1 cellular context compared by ENCODE assay signal in the genomic region with DNA sequence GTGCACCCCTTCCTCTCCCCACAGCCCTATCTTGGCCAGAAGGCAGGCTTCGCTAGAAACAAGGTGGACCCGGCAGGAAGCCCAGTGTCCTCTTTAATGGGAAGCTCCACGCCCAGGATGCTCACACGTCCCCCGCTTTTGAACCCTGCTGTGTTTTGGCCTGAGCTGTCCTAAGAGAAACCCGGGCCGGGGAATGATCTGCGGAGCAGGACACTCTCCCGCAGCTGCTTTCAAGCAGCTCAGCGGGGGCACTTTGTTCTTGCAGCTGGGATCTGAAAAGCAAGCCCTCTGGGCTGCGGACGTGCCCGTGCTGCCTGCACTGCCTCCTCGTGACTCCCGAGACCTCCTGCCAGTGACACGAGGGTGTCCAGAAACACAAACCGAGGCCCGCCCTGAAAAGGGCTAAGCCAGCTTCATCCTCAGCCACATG.
TF ChIP-seq lines count a peak whose summit lies in the region.

No MANE protein-coding gene starts in this region.

TF ChIP-seq in H1, 55 proteins besides CTCF, POLR2A, EP300 and RAD21 (continued from another document):
- TF ChIP-seq, protein P1, sequence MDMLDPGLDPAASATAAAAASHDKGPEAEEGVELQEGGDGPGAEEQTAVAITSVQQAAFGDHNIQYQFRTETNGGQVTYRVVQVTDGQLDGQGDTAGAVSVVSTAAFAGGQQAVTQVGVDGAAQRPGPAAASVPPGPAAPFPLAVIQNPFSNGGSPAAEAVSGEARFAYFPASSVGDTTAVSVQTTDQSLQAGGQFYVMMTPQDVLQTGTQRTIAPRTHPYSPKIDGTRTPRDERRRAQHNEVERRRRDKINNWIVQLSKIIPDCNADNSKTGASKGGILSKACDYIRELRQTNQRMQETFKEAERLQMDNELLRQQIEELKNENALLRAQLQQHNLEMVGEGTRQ (IDR thresholded peaks at IDR 0.05; ENCODE audit: low read length): no peak
- TF ChIP-seq ASH2L (IDR thresholded peaks at IDR 0.05; ENCODE audit: low read length) (no peak), SP1 (IDR thresholded peaks at IDR 0.05; ENCODE audit: low read depth, low read length) (peak; percentile 69), TBP (IDR thresholded peaks at IDR 0.05; ENCODE audit: low read depth, low read length) (no peak), GTF2F1 (IDR thresholded peaks at IDR 0.05; ENCODE audit: borderline replicate concordance, low read depth, low read length) (no peak), GABPA (IDR thresholded peaks at IDR 0.05; ENCODE audit: borderline replicate concordance, insufficient read depth, low read length) (peak; percentile 47; the same call in 1 of the 2 replicates), JUND (IDR thresholded peaks at IDR 0.05; ENCODE audit: low read length) (no peak), TEAD4 (IDR thresholded peaks at IDR 0.05; ENCODE audit: low read depth, low read length) (peak; percentile 11; the same call in 1 of the 2 replicates), KDM1A (IDR thresholded peaks at IDR 0.05; ENCODE audit: borderline replicate concordance, low read length) (peak; percentile 71; the same call in 1 of the 2 replicates), CREB1 (IDR thresholded peaks at IDR 0.05) (no peak), TCF12 (IDR thresholded peaks at IDR 0.05; ENCODE audit: low read depth, low read length) (peak; percentile 94), YY1 (IDR thresholded peaks at IDR 0.05; ENCODE audit: low read depth, low read length) (peak; percentile 48; the same call in 1 of the 2 replicates), RBBP5 (IDR thresholded peaks at IDR 0.05; ENCODE audit: borderline replicate concordance, low read depth, low read length) (no peak), SUZ12 (IDR thresholded peaks at IDR 0.05; ENCODE audit: low read length) (no peak), SIRT6 (IDR thresholded peaks at IDR 0.05; ENCODE audit: low read length) (no peak), BRCA1 (IDR thresholded peaks at IDR 0.05; ENCODE audit: low read depth, low read length) (no peak), CBX8 (IDR thresholded peaks at IDR 0.05; ENCODE audit: borderline replicate concordance, low read depth, low read length) (no peak), MAFK (IDR thresholded peaks at IDR 0.05; ENCODE audit: low read depth, low read length) (no peak), TAF1 (IDR thresholded peaks at IDR 0.05; ENCODE audit: low read depth, low read length) (no peak), ZNF274 (IDR thresholded peaks at IDR 0.05; ENCODE audit: borderline replicate concordance, extremely low read depth, low read length) (no peak), CEBPB (IDR thresholded peaks at IDR 0.05; ENCODE audit: low read depth, low read length) (no peak), SP4 (IDR thresholded peaks at IDR 0.05; ENCODE audit: low read length) (no peak), SAP30 (IDR thresholded peaks at IDR 0.05; ENCODE audit: insufficient read depth, insufficient replicate concordance, low read length) (no peak), NRF1 (IDR thresholded peaks at IDR 0.05; ENCODE audit: low read depth, low read length) (no peak), BACH1 (IDR thresholded peaks at IDR 0.05; ENCODE audit: low read length) (peak; percentile 28; the same call in 1 of the 2 replicates), PHF8 (conservative IDR thresholded peaks at IDR 0.05; ENCODE audit: low read depth, low read length) (no peak), EZH2 (IDR thresholded peaks at IDR 0.05; ENCODE audit: low read depth, low read length, severe bottlenecking) (no peak), FOSL1 (IDR thresholded peaks at IDR 0.05; ENCODE audit: insufficient read depth, low read depth, low read length) (no peak), SP2 (IDR thresholded peaks at IDR 0.05; ENCODE audit: low read length) (no peak), HDAC6 (IDR thresholded peaks at IDR 0.05; ENCODE audit: low read depth, low read length) (no peak), KDM4A (IDR thresholded peaks at IDR 0.05; ENCODE audit: low read depth, low read length, severe bottlenecking) (no peak), SIX5 (IDR thresholded peaks at IDR 0.05; ENCODE audit: low read depth, low read length) (no peak), KDM5A (IDR thresholded peaks at IDR 0.05; ENCODE audit: low read length) (no peak), TAF7 (optimal IDR thresholded peaks at IDR 0.05; ENCODE audit: borderline replicate concordance, low read depth, low read length) (peak; percentile 43), JUN (IDR thresholded peaks at IDR 0.05; ENCODE audit: low read depth, low read length) (no peak), SIN3A (conservative IDR thresholded peaks at IDR 0.05 in 1 of 2, IDR thresholded peaks at IDR 0.05 in 1 of 2; ENCODE audit: low read depth in 1 of 2, low read length in 2 of 2) (peak in 1 of 2 experiments; percentile 66; a peak in 2 of 4 replicates), CHD2 (IDR thresholded peaks at IDR 0.05; ENCODE audit: low read length) (no peak), EGR1 (IDR thresholded peaks at IDR 0.05; ENCODE audit: borderline replicate concordance, low read depth, low read length) (peak; percentile 66), POLR2AphosphoS5 (IDR thresholded peaks at IDR 0.05; ENCODE audit: low read depth, low read length) (no peak), RNF2 (IDR thresholded peaks at IDR 0.05; ENCODE audit: borderline replicate concordance, low read depth, low read length, missing control alignments, poor library complexity, severe bottlenecking) (no peak), BCL11A (IDR thresholded peaks at IDR 0.05; ENCODE audit: low read depth in 2 of 2, low read length in 2 of 2) (no peak), CHD1 (IDR thresholded peaks at IDR 0.05; ENCODE audit: low read depth, low read length) (no peak), POU5F1 (IDR thresholded peaks at IDR 0.05; ENCODE audit: low read depth, low read length) (0 out of 2 replicates have a peak, but pooled peaks have one; percentile 16), CBX5 (IDR thresholded peaks at IDR 0.05; ENCODE audit: low read depth, low read length) (no peak), NANOG (IDR thresholded peaks at IDR 0.05; ENCODE audit: insufficient read depth, low read depth, low read length, poor library complexity, severe bottlenecking) (peak; percentile 59), RXRA (IDR thresholded peaks at IDR 0.05; ENCODE audit: insufficient read depth, low read depth, low read length) (0 out of 2 replicates have a peak, but pooled peaks have one; percentile 62), RFX5 (IDR thresholded peaks at IDR 0.05; ENCODE audit: borderline replicate concordance, low read depth, low read length) (no peak), CTBP2 (IDR thresholded peaks at IDR 0.05; ENCODE audit: borderline replicate concordance, insufficient read depth, insufficient read length, low read length) (no peak), SRF (IDR thresholded peaks at IDR 0.05; ENCODE audit: low read depth, low read length) (no peak), HDAC2 (IDR thresholded peaks at IDR 0.05; ENCODE audit: borderline replicate concordance in 1 of 2, low read depth in 2 of 2, low read length in 2 of 2) (peak; percentile 53 to 96; a peak in 2 of 4 replicates)
- TF ChIP-seq, protein P2, sequence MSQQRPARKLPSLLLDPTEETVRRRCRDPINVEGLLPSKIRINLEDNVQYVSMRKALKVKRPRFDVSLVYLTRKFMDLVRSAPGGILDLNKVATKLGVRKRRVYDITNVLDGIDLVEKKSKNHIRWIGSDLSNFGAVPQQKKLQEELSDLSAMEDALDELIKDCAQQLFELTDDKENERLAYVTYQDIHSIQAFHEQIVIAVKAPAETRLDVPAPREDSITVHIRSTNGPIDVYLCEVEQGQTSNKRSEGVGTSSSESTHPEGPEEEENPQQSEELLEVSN (IDR thresholded peaks at IDR 0.05): peak; percentile 80
- TF ChIP-seq, protein P3, sequence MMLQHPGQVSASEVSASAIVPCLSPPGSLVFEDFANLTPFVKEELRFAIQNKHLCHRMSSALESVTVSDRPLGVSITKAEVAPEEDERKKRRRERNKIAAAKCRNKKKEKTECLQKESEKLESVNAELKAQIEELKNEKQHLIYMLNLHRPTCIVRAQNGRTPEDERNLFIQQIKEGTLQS (IDR thresholded peaks at IDR 0.05; ENCODE audit: insufficient read depth, low read depth, low read length): no peak
- TF ChIP-seq, protein P4, sequence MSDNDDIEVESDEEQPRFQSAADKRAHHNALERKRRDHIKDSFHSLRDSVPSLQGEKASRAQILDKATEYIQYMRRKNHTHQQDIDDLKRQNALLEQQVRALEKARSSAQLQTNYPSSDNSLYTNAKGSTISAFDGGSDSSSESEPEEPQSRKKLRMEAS (IDR thresholded peaks at IDR 0.05): peak; percentile 94
- TF ChIP-seq, protein P5, sequence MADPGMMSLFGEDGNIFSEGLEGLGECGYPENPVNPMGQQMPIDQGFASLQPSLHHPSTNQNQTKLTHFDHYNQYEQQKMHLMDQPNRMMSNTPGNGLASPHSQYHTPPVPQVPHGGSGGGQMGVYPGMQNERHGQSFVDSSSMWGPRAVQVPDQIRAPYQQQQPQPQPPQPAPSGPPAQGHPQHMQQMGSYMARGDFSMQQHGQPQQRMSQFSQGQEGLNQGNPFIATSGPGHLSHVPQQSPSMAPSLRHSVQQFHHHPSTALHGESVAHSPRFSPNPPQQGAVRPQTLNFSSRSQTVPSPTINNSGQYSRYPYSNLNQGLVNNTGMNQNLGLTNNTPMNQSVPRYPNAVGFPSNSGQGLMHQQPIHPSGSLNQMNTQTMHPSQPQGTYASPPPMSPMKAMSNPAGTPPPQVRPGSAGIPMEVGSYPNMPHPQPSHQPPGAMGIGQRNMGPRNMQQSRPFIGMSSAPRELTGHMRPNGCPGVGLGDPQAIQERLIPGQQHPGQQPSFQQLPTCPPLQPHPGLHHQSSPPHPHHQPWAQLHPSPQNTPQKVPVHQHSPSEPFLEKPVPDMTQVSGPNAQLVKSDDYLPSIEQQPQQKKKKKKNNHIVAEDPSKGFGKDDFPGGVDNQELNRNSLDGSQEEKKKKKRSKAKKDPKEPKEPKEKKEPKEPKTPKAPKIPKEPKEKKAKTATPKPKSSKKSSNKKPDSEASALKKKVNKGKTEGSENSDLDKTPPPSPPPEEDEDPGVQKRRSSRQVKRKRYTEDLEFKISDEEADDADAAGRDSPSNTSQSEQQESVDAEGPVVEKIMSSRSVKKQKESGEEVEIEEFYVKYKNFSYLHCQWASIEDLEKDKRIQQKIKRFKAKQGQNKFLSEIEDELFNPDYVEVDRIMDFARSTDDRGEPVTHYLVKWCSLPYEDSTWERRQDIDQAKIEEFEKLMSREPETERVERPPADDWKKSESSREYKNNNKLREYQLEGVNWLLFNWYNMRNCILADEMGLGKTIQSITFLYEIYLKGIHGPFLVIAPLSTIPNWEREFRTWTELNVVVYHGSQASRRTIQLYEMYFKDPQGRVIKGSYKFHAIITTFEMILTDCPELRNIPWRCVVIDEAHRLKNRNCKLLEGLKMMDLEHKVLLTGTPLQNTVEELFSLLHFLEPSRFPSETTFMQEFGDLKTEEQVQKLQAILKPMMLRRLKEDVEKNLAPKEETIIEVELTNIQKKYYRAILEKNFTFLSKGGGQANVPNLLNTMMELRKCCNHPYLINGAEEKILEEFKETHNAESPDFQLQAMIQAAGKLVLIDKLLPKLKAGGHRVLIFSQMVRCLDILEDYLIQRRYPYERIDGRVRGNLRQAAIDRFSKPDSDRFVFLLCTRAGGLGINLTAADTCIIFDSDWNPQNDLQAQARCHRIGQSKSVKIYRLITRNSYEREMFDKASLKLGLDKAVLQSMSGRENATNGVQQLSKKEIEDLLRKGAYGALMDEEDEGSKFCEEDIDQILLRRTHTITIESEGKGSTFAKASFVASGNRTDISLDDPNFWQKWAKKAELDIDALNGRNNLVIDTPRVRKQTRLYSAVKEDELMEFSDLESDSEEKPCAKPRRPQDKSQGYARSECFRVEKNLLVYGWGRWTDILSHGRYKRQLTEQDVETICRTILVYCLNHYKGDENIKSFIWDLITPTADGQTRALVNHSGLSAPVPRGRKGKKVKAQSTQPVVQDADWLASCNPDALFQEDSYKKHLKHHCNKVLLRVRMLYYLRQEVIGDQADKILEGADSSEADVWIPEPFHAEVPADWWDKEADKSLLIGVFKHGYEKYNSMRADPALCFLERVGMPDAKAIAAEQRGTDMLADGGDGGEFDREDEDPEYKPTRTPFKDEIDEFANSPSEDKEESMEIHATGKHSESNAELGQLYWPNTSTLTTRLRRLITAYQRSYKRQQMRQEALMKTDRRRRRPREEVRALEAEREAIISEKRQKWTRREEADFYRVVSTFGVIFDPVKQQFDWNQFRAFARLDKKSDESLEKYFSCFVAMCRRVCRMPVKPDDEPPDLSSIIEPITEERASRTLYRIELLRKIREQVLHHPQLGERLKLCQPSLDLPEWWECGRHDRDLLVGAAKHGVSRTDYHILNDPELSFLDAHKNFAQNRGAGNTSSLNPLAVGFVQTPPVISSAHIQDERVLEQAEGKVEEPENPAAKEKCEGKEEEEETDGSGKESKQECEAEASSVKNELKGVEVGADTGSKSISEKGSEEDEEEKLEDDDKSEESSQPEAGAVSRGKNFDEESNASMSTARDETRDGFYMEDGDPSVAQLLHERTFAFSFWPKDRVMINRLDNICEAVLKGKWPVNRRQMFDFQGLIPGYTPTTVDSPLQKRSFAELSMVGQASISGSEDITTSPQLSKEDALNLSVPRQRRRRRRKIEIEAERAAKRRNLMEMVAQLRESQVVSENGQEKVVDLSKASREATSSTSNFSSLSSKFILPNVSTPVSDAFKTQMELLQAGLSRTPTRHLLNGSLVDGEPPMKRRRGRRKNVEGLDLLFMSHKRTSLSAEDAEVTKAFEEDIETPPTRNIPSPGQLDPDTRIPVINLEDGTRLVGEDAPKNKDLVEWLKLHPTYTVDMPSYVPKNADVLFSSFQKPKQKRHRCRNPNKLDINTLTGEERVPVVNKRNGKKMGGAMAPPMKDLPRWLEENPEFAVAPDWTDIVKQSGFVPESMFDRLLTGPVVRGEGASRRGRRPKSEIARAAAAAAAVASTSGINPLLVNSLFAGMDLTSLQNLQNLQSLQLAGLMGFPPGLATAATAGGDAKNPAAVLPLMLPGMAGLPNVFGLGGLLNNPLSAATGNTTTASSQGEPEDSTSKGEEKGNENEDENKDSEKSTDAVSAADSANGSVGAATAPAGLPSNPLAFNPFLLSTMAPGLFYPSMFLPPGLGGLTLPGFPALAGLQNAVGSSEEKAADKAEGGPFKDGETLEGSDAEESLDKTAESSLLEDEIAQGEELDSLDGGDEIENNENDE (IDR thresholded peaks at IDR 0.05; ENCODE audit: insufficient replicate concordance, low read length): no peak
TF ChIP-seq in H1: peak in this region for 16.
